Comparison of ENCODE assay signal across 8 cellular contexts in genomic region chr21:37642493-37642892, GRCh38.
DNase-seq lines count a peak whose midpoint lies in the region; TF ChIP-seq lines count a peak whose summit lies in the region.

No MANE protein-coding gene starts in this region.

- no peaks in the 10 kb centered on the region for H3K4me1 Mint-ChIP-seq in activated naive CD8-positive, alpha-beta T cell treated with anti-CD3 and anti-CD28 coated beads for 36 hours
- H3K4me1 Mint-ChIP-seq in progenitor cell of endocrine pancreas (ENCODE audit: low read depth), result no peaks in the 10 kb centered on the region

- no peaks in the 10 kb centered on the region for H3K36me3 Mint-ChIP-seq in activated naive CD8-positive, alpha-beta T cell treated with anti-CD3 and anti-CD28 coated beads for 36 hours
- H3K36me3 Mint-ChIP-seq in progenitor cell of endocrine pancreas (ENCODE audit: insufficient read depth), result no peaks in the 10 kb centered on the region

- peaks cover 26% of the 10 kb centered on the region for H3K27me3 Mint-ChIP-seq in activated naive CD8-positive, alpha-beta T cell treated with anti-CD3 and anti-CD28 coated beads for 36 hours
- H3K27me3 Mint-ChIP-seq in progenitor cell of endocrine pancreas, result no peaks in the 10 kb centered on the region

- peak; percentile 53 for TF ChIP-seq CTCF in progenitor cell of endocrine pancreas (IDR thresholded peaks at IDR 0.05; ENCODE audit: unreplicated experiment)

- H3K4me3 Mint-ChIP-seq in activated naive CD8-positive, alpha-beta T cell treated with anti-CD3 and anti-CD28 coated beads for 36 hours, result no peak overlapping the region
- H3K4me3 Mint-ChIP-seq in progenitor cell of endocrine pancreas (ENCODE audit: low read depth), result no peak overlapping the region

- peak; percentile 33 for DNase-seq in DMS53 (lab: John Stamatoyannopoulos, UW)
- DNase-seq in DMS53 treated with DMSO at 0.1 percent for 48 hours (lab: John Stamatoyannopoulos, UW; ENCODE audit: unreplicated experiment), result no peak
- DNase-seq in M059J (ENCODE audit: low read depth), result peak; percentile 55
- peak; percentile 33 for DNase-seq in activated naive CD8-positive, alpha-beta T cell treated with anti-CD3 and anti-CD28 coated beads for 36 hours
- DNase-seq in progenitor cell of endocrine pancreas (ENCODE audit: low spot score, unreplicated experiment), result no peak
- DNase-seq in NCI-H446 (lab: John Stamatoyannopoulos, UW), result no peak
- no peak for DNase-seq in HuH-7.5 (ENCODE audit: low spot score)
- no peak for DNase-seq in SW 1271 (lab: John Stamatoyannopoulos, UW)

- H3K9me3 Mint-ChIP-seq in activated naive CD8-positive, alpha-beta T cell treated with anti-CD3 and anti-CD28 coated beads for 36 hours, result no peaks in the 10 kb centered on the region
- H3K9me3 Mint-ChIP-seq in progenitor cell of endocrine pancreas (ENCODE audit: low read depth), result no peaks in the 10 kb centered on the region

- no peak overlapping the region for H3K27ac Mint-ChIP-seq in activated naive CD8-positive, alpha-beta T cell treated with anti-CD3 and anti-CD28 coated beads for 36 hours
- no peak overlapping the region for H3K27ac Mint-ChIP-seq in progenitor cell of endocrine pancreas

Comparison
In these comparisons a context has a peak if more than half of its experiments do, and no peak if none do; other contexts are left out.
1. DNase-seq: peak in DMS53 (single experiment), M059J (single experiment) and activated naive CD8-positive, alpha-beta T cell treated with anti-CD3 and anti-CD28 coated beads for 36 hours (single experiment); none in DMS53 treated with DMSO at 0.1 percent for 48 hours (single experiment), progenitor cell of endocrine pancreas (single experiment), NCI-H446 (0 of 2), HuH-7.5 (single experiment) and SW 1271 (0 of 2).